In genomic region chr12:30847259-30847658, GRCh38 we compare ENCODE assay signal across 8 cellular contexts.
A peak's percentile ranks its signal among the peaks of the same experiment; 100 is the strongest.
DNase-seq lines count a peak whose midpoint lies in the region; ATAC-seq and TF ChIP-seq lines count a peak whose summit lies in the region.

No MANE protein-coding gene starts in this region.

- no peaks in the 10 kb centered on the region for H3K9me2 ChIP-seq in SK-N-SH

- 12% methylated on average over 3 of the region's 3 CpGs for WGBS in SK-N-SH (ENCODE audit: low lambda C conversion rate)

- POLR2A ChIA-PET in SK-N-SH (lab: Yijun Ruan, JAX), result no interaction called here

- peak; percentile 11 for DNase-seq in GF-D8 (lab: John Stamatoyannopoulos, UW)
- DNase-seq in NCI-H1436 (lab: John Stamatoyannopoulos, UW), result peak; percentile 61
- peak; percentile 44 for DNase-seq in SK-N-SH
- DNase-seq in fibroblast of gingiva (ENCODE audit: low read depth), result peak; percentile 56
- peak; percentile 10 for DNase-seq in pulmonary artery endothelial cell (ENCODE audit: low read depth, low spot score)

- no peaks in the 10 kb centered on the region for H4K20me1 ChIP-seq in SK-N-SH (ENCODE audit: insufficient read depth)

- H3K9ac ChIP-seq in SK-N-SH, result no peak overlapping the region

- H3K4me3 ChIP-seq in SK-N-SH (ENCODE audit: low read depth in 2 of 2, low read length in 1 of 2), result peak overlapping the region in 1 of 2 experiments; percentile 25; a peak in 1 of 4 replicates

- no peak overlapping the region for H3K4me2 ChIP-seq in SK-N-SH

- no peak for ATAC-seq in GM18511 (IDR thresholded peaks at IDR 0.05; ENCODE audit: unreplicated experiment)
- ATAC-seq in GM18868 (IDR thresholded peaks at IDR 0.05; ENCODE audit: unreplicated experiment), result no peak

- TF ChIP-seq CTCF in 22Rv1 (IDR thresholded peaks at IDR 0.05) (peak; percentile 94), SK-N-SH (IDR thresholded peaks at IDR 0.05) (peak; percentile 90)

- no peak overlapping the region for H3K27ac ChIP-seq in 22Rv1
- no peak overlapping the region for H3K27ac ChIP-seq in SK-N-SH (ENCODE audit: low read depth in 2 of 2, low read length in 1 of 2)

- no peaks in the 10 kb centered on the region for H3K9me3 ChIP-seq in SK-N-SH

- H3F3A ChIP-seq in SK-N-SH (replicated peaks; ENCODE audit: insufficient read depth), result peaks cover 6% of the 10 kb centered on the region

- no peaks in the 10 kb centered on the region for H3K79me2 ChIP-seq in SK-N-SH (ENCODE audit: insufficient read depth)

- H3K36me3 ChIP-seq in SK-N-SH (replicated peaks in 1 of 2; ENCODE audit: control insufficient read depth in 1 of 2, insufficient read depth in 2 of 2, low read length in 1 of 2), result no peaks in the 10 kb centered on the region

- no peak overlapping the region for H2AFZ ChIP-seq in SK-N-SH (ENCODE audit: low read depth)

- peak; percentile 89 for TF ChIP-seq RAD21 in SK-N-SH (IDR thresholded peaks at IDR 0.05; ENCODE audit: low read length)

- no peaks in the 10 kb centered on the region; a peak in 1 of 4 replicates for H3K4me1 ChIP-seq in SK-N-SH (ENCODE audit: control insufficient read depth in 1 of 2, insufficient read depth in 2 of 2, low read depth in 1 of 2, low read length in 1 of 2)

- no peak for TF ChIP-seq EP300 in SK-N-SH (IDR thresholded peaks at IDR 0.05; ENCODE audit: borderline replicate concordance in 1 of 2, low read depth in 1 of 2, low read length in 1 of 2)

- CTCF ChIA-PET in SK-N-SH (lab: Yijun Ruan, JAX), result interaction anchor here (0.8 to 16.8 kb wide), 39 partner anchors 9 to 1300 kb away, joined by 3 to 442 read pairs (median 4); no protein-coding TSS in a partner anchor

- H3K27me3 ChIP-seq in SK-N-SH (ENCODE audit: insufficient read depth), result no peaks in the 10 kb centered on the region

TF ChIP-seq in SK-N-SH, 30 proteins besides CTCF, POLR2A, EP300 and RAD21:
- TF ChIP-seq POLR2AphosphoS5 (IDR thresholded peaks at IDR 0.05; ENCODE audit: low read depth, low read length) (no peak), SIN3A (IDR thresholded peaks at IDR 0.05; ENCODE audit: borderline replicate concordance, low read depth, low read length) (no peak), CHD2 (IDR thresholded peaks at IDR 0.05; ENCODE audit: low read length, partially characterized antibody) (no peak), SMC3 (IDR thresholded peaks at IDR 0.05; ENCODE audit: low read depth, low read length) (peak; percentile 69), MAX (IDR thresholded peaks at IDR 0.05; ENCODE audit: low read depth) (no peak), FOXM1 (IDR thresholded peaks at IDR 0.05; ENCODE audit: low read depth) (no peak), RCOR1 (IDR thresholded peaks at IDR 0.05; ENCODE audit: low read length) (peak; percentile 69)
- TF ChIP-seq, protein P1, sequence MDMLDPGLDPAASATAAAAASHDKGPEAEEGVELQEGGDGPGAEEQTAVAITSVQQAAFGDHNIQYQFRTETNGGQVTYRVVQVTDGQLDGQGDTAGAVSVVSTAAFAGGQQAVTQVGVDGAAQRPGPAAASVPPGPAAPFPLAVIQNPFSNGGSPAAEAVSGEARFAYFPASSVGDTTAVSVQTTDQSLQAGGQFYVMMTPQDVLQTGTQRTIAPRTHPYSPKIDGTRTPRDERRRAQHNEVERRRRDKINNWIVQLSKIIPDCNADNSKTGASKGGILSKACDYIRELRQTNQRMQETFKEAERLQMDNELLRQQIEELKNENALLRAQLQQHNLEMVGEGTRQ (IDR thresholded peaks at IDR 0.05; ENCODE audit: borderline replicate concordance, low read depth, low read length), result no peak
- TF ChIP-seq, protein P2, sequence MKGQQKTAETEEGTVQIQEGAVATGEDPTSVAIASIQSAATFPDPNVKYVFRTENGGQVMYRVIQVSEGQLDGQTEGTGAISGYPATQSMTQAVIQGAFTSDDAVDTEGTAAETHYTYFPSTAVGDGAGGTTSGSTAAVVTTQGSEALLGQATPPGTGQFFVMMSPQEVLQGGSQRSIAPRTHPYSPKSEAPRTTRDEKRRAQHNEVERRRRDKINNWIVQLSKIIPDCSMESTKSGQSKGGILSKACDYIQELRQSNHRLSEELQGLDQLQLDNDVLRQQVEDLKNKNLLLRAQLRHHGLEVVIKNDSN (IDR thresholded peaks at IDR 0.05; ENCODE audit: borderline replicate concordance, low read depth), result no peak

Comparison
In these comparisons a context has a peak if more than half of its experiments do, and no peak if none do; other contexts are left out.
1. DNase-seq: peak in every context shown above with its lines; median percentile 61 in NCI-H1436; 56 in fibroblast of gingiva; 44 in SK-N-SH; 11 in GF-D8; 10 in pulmonary artery endothelial cell.